In the genomic region with DNA sequence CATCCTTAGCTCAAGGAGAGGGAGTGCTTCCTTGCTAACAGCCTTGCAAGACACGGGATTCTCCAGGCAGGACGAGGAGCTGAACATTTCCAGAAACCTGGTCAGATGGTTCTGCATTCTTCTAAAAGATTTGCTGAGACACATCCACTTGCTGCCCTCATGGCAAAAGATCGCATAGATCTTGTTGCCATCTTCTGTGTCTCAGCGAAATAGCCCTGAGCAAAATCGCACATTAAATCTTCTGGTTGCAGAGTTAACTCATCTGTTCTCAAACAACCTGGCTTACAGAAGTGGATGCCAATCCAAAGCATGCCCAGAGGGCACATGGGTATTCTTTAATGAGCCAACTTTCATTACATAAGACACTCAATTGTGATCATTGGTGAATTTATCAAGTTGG, we compare ENCODE assay signal across 25 cellular contexts.
"Had no signal": no experiment of that assay in that cellular context is flagged by ENCODE, and none has a peak within 500 bp of the region (broad histone marks: within the 10 kb centered on the region; RNA-seq: fewer than 3 reads in every experiment).

No MANE protein-coding gene starts in this region.

- H3K27me3 ChIP-seq: brain microvascular endothelial cell, esophagus muscularis mucosa, right atrium auricular region, suprapubic skin, transverse colon had no signal

- DNase-seq: activated CD4-positive, alpha-beta T cell treated with anti-CD3 and anti-CD28 coated beads for 48 hours; activated CD4-positive, CD25-positive, alpha-beta regulatory T cell; activated CD8-positive, alpha-beta T cell treated with anti-CD3 and anti-CD28 coated beads for 36 hours; activated naive CD4-positive, alpha-beta T cell treated with Interleukin-2 at 50 U/mL for 16 hours; activated naive CD8-positive, alpha-beta T cell treated with anti-CD3 and anti-CD28 coated beads, Interleukin-2, amount 10 ng/mL, durations not matched to agents 7 days and 5 days; activated T-cell treated with anti-CD3 and anti-CD28 coated beads, Interleukin-2, amount 50 U/mL, for 1 hour; amygdala; brain microvascular endothelial cell; cortex of kidney; glutamatergic neuron; hippocampal formation; left colon; nephron progenitor cell; nucleus accumbens; stimulated activated naive CD8-positive, alpha-beta T cell treated with anti-CD3 and anti-CD28 coated beads, Interleukin-15, amount 100 ng/mL, for 72 hours; T1000; transverse colon had no signal

- H3K9me3 Mint-ChIP-seq: activated T-helper 2 cell treated with anti-CD3 and anti-CD28 coated beads, Interferon-gamma antibody, Interleukin-2, Interleukin-4, amounts not matched to agents 10 μg/mL and 5 μg/mL and 100 μg/mL, durations not matched to agents 14 hours and 24 hours and 36 hours; central memory CD8-positive, alpha-beta T cell had no signal

- H3K27ac ChIP-seq: brain microvascular endothelial cell, esophagus muscularis mucosa, right atrium auricular region, suprapubic skin, transverse colon had no signal

- H3K27ac Mint-ChIP-seq: activated CD8-positive, alpha-beta T cell treated with anti-CD3 and anti-CD28 coated beads for 36 hours; activated naive CD8-positive, alpha-beta T cell treated with anti-CD3 and anti-CD28 coated beads, Interleukin-2, amount 10 ng/mL, durations not matched to agents 7 days and 5 days; activated T-helper 2 cell treated with anti-CD3 and anti-CD28 coated beads, Interferon-gamma antibody, Interleukin-2, Interleukin-4, amounts not matched to agents 10 μg/mL and 5 μg/mL and 100 μg/mL, durations not matched to agents 14 hours and 24 hours and 36 hours; nephron progenitor cell; stimulated activated naive CD8-positive, alpha-beta T cell treated with anti-CD3 and anti-CD28 coated beads, Interleukin-15, amount 100 ng/mL, for 72 hours had no signal

- FAIRE-seq: endometrium, islet of Langerhans had no signal

- H3K4me1 ChIP-seq: esophagus muscularis mucosa, transverse colon had no signal

- H3K4me3 ChIP-seq: esophagus muscularis mucosa, lung, right atrium auricular region, suprapubic skin, transverse colon had no signal

- H3K36me3 ChIP-seq: brain microvascular endothelial cell, esophagus muscularis mucosa, right atrium auricular region, suprapubic skin, transverse colon had no signal

- H3K9me3 ChIP-seq: esophagus muscularis mucosa, right atrium auricular region, suprapubic skin, transverse colon had no signal

- H3K4me3 Mint-ChIP-seq: activated CD8-positive, alpha-beta T cell treated with anti-CD3 and anti-CD28 coated beads for 36 hours; activated naive CD8-positive, alpha-beta T cell treated with anti-CD3 and anti-CD28 coated beads, Interleukin-2, amount 10 ng/mL, durations not matched to agents 7 days and 5 days; central memory CD8-positive, alpha-beta T cell; nephron progenitor cell; stimulated activated naive CD8-positive, alpha-beta T cell treated with anti-CD3 and anti-CD28 coated beads, Interleukin-15, amount 100 ng/mL, for 72 hours had no signal

- ATAC-seq: activated CD8-positive, alpha-beta T cell treated with anti-CD3 and anti-CD28 coated beads for 36 hours; left colon; stimulated activated naive CD8-positive, alpha-beta T cell treated with anti-CD3 and anti-CD28 coated beads, Interleukin-15, amount 100 ng/mL, for 72 hours had no signal

- H3K4me1 Mint-ChIP-seq: activated naive CD8-positive, alpha-beta T cell treated with anti-CD3 and anti-CD28 coated beads, Interleukin-2, amount 10 ng/mL, durations not matched to agents 7 days and 5 days; central memory CD8-positive, alpha-beta T cell; stimulated activated naive CD8-positive, alpha-beta T cell treated with anti-CD3 and anti-CD28 coated beads, Interleukin-15, amount 100 ng/mL, for 72 hours had no signal

- H3K36me3 Mint-ChIP-seq: activated naive CD8-positive, alpha-beta T cell treated with anti-CD3 and anti-CD28 coated beads, Interleukin-2, amount 10 ng/mL, durations not matched to agents 7 days and 5 days had no signal
